ENCODE assay signal across 1 cellular context in genomic region chr15:22950211-22950990, GRCh38.
TF ChIP-seq lines count a peak whose summit lies in the region.

No MANE protein-coding gene starts in this region.

TF ChIP-seq in H1, 55 proteins besides CTCF, POLR2A, EP300 and RAD21 (continued from another document):
- TF ChIP-seq RFX5 (IDR thresholded peaks at IDR 0.05; ENCODE audit: borderline replicate concordance, low read depth, low read length): no peak
- TF ChIP-seq RXRA (IDR thresholded peaks at IDR 0.05; ENCODE audit: insufficient read depth, low read depth, low read length): no peak
- TF ChIP-seq TBP (IDR thresholded peaks at IDR 0.05; ENCODE audit: low read depth, low read length): no peak
- no peak for TF ChIP-seq ATF2 (IDR thresholded peaks at IDR 0.05; ENCODE audit: low read length)
- TF ChIP-seq BRCA1 (IDR thresholded peaks at IDR 0.05; ENCODE audit: low read depth, low read length): no peak
- TF ChIP-seq SUZ12 (IDR thresholded peaks at IDR 0.05; ENCODE audit: low read length): no peak
- TF ChIP-seq POLR2AphosphoS5 (IDR thresholded peaks at IDR 0.05; ENCODE audit: low read depth, low read length): no peak
- TF ChIP-seq SIX5 (IDR thresholded peaks at IDR 0.05; ENCODE audit: low read depth, low read length): no peak
- TF ChIP-seq RNF2 (IDR thresholded peaks at IDR 0.05; ENCODE audit: borderline replicate concordance, low read depth, low read length, missing control alignments, poor library complexity, severe bottlenecking): no peak
- TF ChIP-seq SIRT6 (IDR thresholded peaks at IDR 0.05; ENCODE audit: low read length): no peak
- TF ChIP-seq RBBP5 (IDR thresholded peaks at IDR 0.05; ENCODE audit: borderline replicate concordance, low read depth, low read length): no peak
- no peak for TF ChIP-seq BCL11A (IDR thresholded peaks at IDR 0.05; ENCODE audit: low read depth in 2 of 2, low read length in 2 of 2)
- TF ChIP-seq EZH2 (IDR thresholded peaks at IDR 0.05; ENCODE audit: low read depth, low read length, severe bottlenecking): no peak
- TF ChIP-seq SIN3A (conservative IDR thresholded peaks at IDR 0.05 in 1 of 2, IDR thresholded peaks at IDR 0.05 in 1 of 2; ENCODE audit: low read depth in 1 of 2, low read length in 2 of 2): no peak
- TF ChIP-seq CBX8 (IDR thresholded peaks at IDR 0.05; ENCODE audit: borderline replicate concordance, low read depth, low read length): no peak
- TF ChIP-seq EGR1 (IDR thresholded peaks at IDR 0.05; ENCODE audit: borderline replicate concordance, low read depth, low read length): no peak
TF ChIP-seq in H1: peak in this region for 0.
